In genomic region chr10:3777876-3778707, GRCh38 we compare ENCODE assay signal across 8 cellular contexts. TPM values are rescaled to one million over a fixed set of nuclear protein-coding genes. Genes with fewer than 3 reads are reported as not detected.
DNase-seq lines count a peak whose midpoint lies in the region; ATAC-seq and TF ChIP-seq lines count a peak whose summit lies in the region.

No MANE protein-coding gene starts in this region.

- TF ChIP-seq POLR2A in body of pancreas (IDR thresholded peaks at IDR 0.05) (no peak), testis (IDR thresholded peaks at IDR 0.05) (no peak)

- H3K27ac ChIP-seq in body of pancreas (peak overlapping the region in 3 of 4 donors; percentile 37 to 100 (median 100)), left lung (peak overlapping the region; percentile 100), testis (peak overlapping the region; percentile 8 to 99)

- intact Hi-C loops in body of pancreas (cut with DNase I) (no loop called here), left lung (cut with DNase I) (no loop called here), testis (cut with DNase I; ENCODE audit: low total_unique reads) (no loop called here)

- ATAC-seq in body of pancreas: no peak
- ATAC-seq in left lung: no peak
- no peak for ATAC-seq in HG03039 (IDR thresholded peaks at IDR 0.05; ENCODE audit: unreplicated experiment)
- no peak for ATAC-seq in GM19324 (IDR thresholded peaks at IDR 0.05; ENCODE audit: low FRiP score, unreplicated experiment)

- TF ChIP-seq CTCF in body of pancreas (IDR thresholded peaks at IDR 0.05): no peak
- TF ChIP-seq CTCF in left lung (IDR thresholded peaks at IDR 0.05): no peak
- TF ChIP-seq CTCF in testis (IDR thresholded peaks at IDR 0.05): no peak

- H3K4me3 ChIP-seq in body of pancreas (no peak overlapping the region), left lung (peak overlapping the region in 1 of 2 donors; percentile 66), testis (no peak overlapping the region)

- peak overlapping the region; percentile 93 for H3K4me3 Mint-ChIP-seq in activated CD4-positive, alpha-beta T cell treated with anti-CD3 and anti-CD28 coated beads, Interleukin-2, amount 10 ng/mL, durations not matched to agents 7 days and 5 days

- H3K4me1 ChIP-seq in body of pancreas: peaks cover 60% of the 10 kb centered on the region
- peaks cover 65 to 82% of the 10 kb centered on the region in 2 donors for H3K4me1 ChIP-seq in left lung
- H3K4me1 ChIP-seq in testis: peaks cover 42% of the 10 kb centered on the region

- H3K4me1 Mint-ChIP-seq in activated CD4-positive, alpha-beta T cell treated with anti-CD3 and anti-CD28 coated beads, Interleukin-2, amount 10 ng/mL, durations not matched to agents 7 days and 5 days: peaks cover 70% of the 10 kb centered on the region

- no peaks in the 10 kb centered on the region for H3K9me3 Mint-ChIP-seq in activated CD4-positive, alpha-beta T cell treated with anti-CD3 and anti-CD28 coated beads, Interleukin-2, amount 10 ng/mL, durations not matched to agents 7 days and 5 days

- CTCF ChIA-PET in activated CD4-positive, alpha-beta T cell treated with anti-CD3 and anti-CD28 coated beads, Interleukin-2, amount 10 ng/mL, durations not matched to agents 7 days and 5 days (lab: Charles Lee): interaction anchor here (1.6 to 2.7 kb wide), 2 partner anchors 12 to 14 kb away, joined by 3 to 11 read pairs; no protein-coding TSS in a partner anchor

- no peak for DNase-seq in activated CD4-positive, alpha-beta T cell treated with anti-CD3 and anti-CD28 coated beads, Interleukin-2, amount 10 ng/mL, durations not matched to agents 7 days and 5 days
- no peak for DNase-seq in activated CD4-positive, alpha-beta T cell treated with anti-CD3 and anti-CD28 coated beads for 48 hours
- no peak for DNase-seq in body of pancreas
- DNase-seq in left lung: no peak
- DNase-seq in testis: no peak
- no peak for DNase-seq in SKM-1 (lab: John Stamatoyannopoulos, UW; ENCODE audit: unreplicated experiment)

- peaks cover 90% of the 10 kb centered on the region for H3K36me3 Mint-ChIP-seq in activated CD4-positive, alpha-beta T cell treated with anti-CD3 and anti-CD28 coated beads, Interleukin-2, amount 10 ng/mL, durations not matched to agents 7 days and 5 days (ENCODE audit: low read depth)

- peaks cover 26 to 29% of the 10 kb centered on the region in 2 donors for H3K36me3 ChIP-seq in body of pancreas (replicated peaks in 1 of 2; ENCODE audit: insufficient read depth in 1 of 2, low read depth in 2 of 2)
- peaks cover 10 to 87% of the 10 kb centered on the region in 2 donors for H3K36me3 ChIP-seq in left lung
- no peaks in the 10 kb centered on the region for H3K36me3 ChIP-seq in testis (ENCODE audit: low read depth, missing control alignments)

- H3K27me3 Mint-ChIP-seq in activated CD4-positive, alpha-beta T cell treated with anti-CD3 and anti-CD28 coated beads, Interleukin-2, amount 10 ng/mL, durations not matched to agents 7 days and 5 days: no peaks in the 10 kb centered on the region

- 80% methylated on average over 8 of the region's 8 CpGs for WGBS in body of pancreas, 2 donors
- 78 to 80% methylated on average over 8 of the region's 8 CpGs for WGBS in testis, 2 donors

- peak overlapping the region; percentile 73 for H3K27ac Mint-ChIP-seq in activated CD4-positive, alpha-beta T cell treated with anti-CD3 and anti-CD28 coated beads, Interleukin-2, amount 10 ng/mL, durations not matched to agents 7 days and 5 days

- POLR2A ChIA-PET in activated CD4-positive, alpha-beta T cell treated with anti-CD3 and anti-CD28 coated beads, Interleukin-2, amount 10 ng/mL, durations not matched to agents 7 days and 5 days (lab: Charles Lee): interaction anchor here (0.5 to 1.6 kb wide), 3 partner anchors 26 to 33 kb away, joined by 3 to 5 read pairs (median 5); no protein-coding TSS in a partner anchor

- H3K27me3 ChIP-seq in body of pancreas (no peaks in the 10 kb centered on the region), left lung (no peaks in the 10 kb centered on the region), testis (no peaks in the 10 kb centered on the region)

- H3K9me3 ChIP-seq in body of pancreas (no peaks in the 10 kb centered on the region), left lung (no peaks in the 10 kb centered on the region), testis (no peaks in the 10 kb centered on the region)

RNA-seq across cellular contexts. Expression of gene KLF6, which starts 6.9 kb away (rescaled TPM):
- 100 to 1,000 TPM; 155 to 167 TPM for total RNA-seq in activated CD4-positive, alpha-beta T cell treated with anti-CD3 and anti-CD28 coated beads, Interleukin-2, amount 10 ng/mL, durations not matched to agents 7 days and 5 days
- total RNA-seq in body of pancreas: 100 to 1,000 TPM in 1 of 2 donors, 10 to 100 TPM in 1; 92.1 to 294 TPM
- 100 to 1,000 TPM; 158 to 217 TPM for total RNA-seq in left lung
- total RNA-seq in testis: 10 to 100 TPM; 30.8 to 35.7 TPM
- polyA plus RNA-seq in testis (ENCODE audit: insufficient read depth, low read depth, low replicate concordance): 41.5 TPM
